In the genomic region with DNA sequence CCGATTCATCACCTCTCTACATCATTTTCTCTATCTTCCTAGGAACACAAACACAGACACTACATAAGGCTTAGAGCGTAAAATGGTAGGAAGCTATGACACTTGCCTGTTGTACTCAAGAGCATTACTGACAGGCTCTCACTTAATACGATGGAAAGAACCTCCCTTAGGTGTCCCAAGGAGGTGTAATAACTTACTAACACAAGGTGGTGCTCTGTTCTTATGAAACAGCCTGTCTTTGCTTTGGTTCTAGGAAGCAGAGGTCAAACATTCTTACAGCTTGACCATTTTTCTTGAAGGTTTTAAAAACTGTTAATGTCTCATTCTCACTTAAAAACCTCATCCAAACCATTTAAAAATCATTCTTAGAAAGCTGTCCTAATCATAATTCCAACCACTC, we compare ENCODE assay signal across 8 cellular contexts.
DNase-seq lines count a peak whose midpoint lies in the region; ATAC-seq, FAIRE-seq and TF ChIP-seq lines count a peak whose summit lies in the region.

No MANE protein-coding gene starts in this region.

- H3K4me1 Mint-ChIP-seq in activated naive CD4-positive, alpha-beta T cell treated with anti-CD3 and anti-CD28 coated beads, Interleukin-2, amount 10 ng/mL, durations not matched to agents 7 days and 5 days: no peaks in the 10 kb centered on the region

- CTCF ChIA-PET in activated naive CD4-positive, alpha-beta T cell treated with anti-CD3 and anti-CD28 coated beads, Interleukin-2, amount 10 ng/mL, durations not matched to agents 7 days and 5 days (lab: Charles Lee): no interaction called here

- peak; percentile 70 for FAIRE-seq in HTR-8/SVneo (lab: Jason Lieb, UNC)
- FAIRE-seq in small intestine (lab: Jason Lieb, UNC): no peak

- no peaks in the 10 kb centered on the region for H3K27me3 ChIP-seq in cardiac muscle cell
- H3K27me3 ChIP-seq in small intestine (ENCODE audit: control insufficient read depth in 2 of 2, insufficient read depth in 2 of 2, low read length in 2 of 2): no peaks in the 10 kb centered on the region

- peak; percentile 29 for DNase-seq in GM04504 (ENCODE audit: low read depth)
- DNase-seq in HTR-8/SVneo (ENCODE audit: insufficient read length, low spot score): peak; percentile 41
- peak; percentile 62 for DNase-seq in SK-N-DZ (ENCODE audit: low spot score)
- DNase-seq in cardiac muscle cell (ENCODE audit: low read depth in 1 of 2, low spot score in 1 of 2): peak; percentile 67
- peak; percentile 55 for DNase-seq in small intestine
- DNase-seq in activated naive CD4-positive, alpha-beta T cell treated with anti-CD3 and anti-CD28 coated beads, Interleukin-2, amount 10 ng/mL, durations not matched to agents 7 days and 5 days: no peak
- no peak for DNase-seq in ureter (ENCODE audit: low spot score)

- H3K9me3 ChIP-seq in cardiac muscle cell (ENCODE audit: low read depth): no peaks in the 10 kb centered on the region
- no peaks in the 10 kb centered on the region for H3K9me3 ChIP-seq in small intestine (ENCODE audit: control insufficient read depth, low read depth)

- H3K4me3 Mint-ChIP-seq in activated naive CD4-positive, alpha-beta T cell treated with anti-CD3 and anti-CD28 coated beads, Interleukin-2, amount 10 ng/mL, durations not matched to agents 7 days and 5 days: no peak overlapping the region

- no peak overlapping the region for H3K27ac Mint-ChIP-seq in activated naive CD4-positive, alpha-beta T cell treated with anti-CD3 and anti-CD28 coated beads, Interleukin-2, amount 10 ng/mL, durations not matched to agents 7 days and 5 days

- H3K27me3 Mint-ChIP-seq in activated naive CD4-positive, alpha-beta T cell treated with anti-CD3 and anti-CD28 coated beads, Interleukin-2, amount 10 ng/mL, durations not matched to agents 7 days and 5 days: no peaks in the 10 kb centered on the region

- H3K36me3 ChIP-seq in cardiac muscle cell (no peaks in the 10 kb centered on the region), small intestine (ENCODE audit: control insufficient read depth in 2 of 2, insufficient read depth in 2 of 2, low read length in 2 of 2) (no peaks in the 10 kb centered on the region)

- H3K27ac ChIP-seq in cardiac muscle cell (no peak overlapping the region), small intestine (ENCODE audit: low read depth in 1 of 2, low read length in 1 of 2) (no peak overlapping the region)

- ATAC-seq in GM21576 (IDR thresholded peaks at IDR 0.05; ENCODE audit: unreplicated experiment): peak; percentile 81

- 44 to 58% (median 47%) methylated on average over 3 of the region's 3 CpGs for WGBS in small intestine, 3 donors

- H3K4me1 ChIP-seq in cardiac muscle cell (ENCODE audit: low read depth): no peaks in the 10 kb centered on the region
- no peaks in the 10 kb centered on the region for H3K4me1 ChIP-seq in small intestine (ENCODE audit: control insufficient read depth in 2 of 2, insufficient read depth in 1 of 2, low read depth in 1 of 2, low read length in 1 of 2)

- no peak overlapping the region for H3K4me3 ChIP-seq in cardiac muscle cell
- no peak overlapping the region for H3K4me3 ChIP-seq in small intestine (ENCODE audit: low read depth in 1 of 2, low read length in 2 of 2)

- no peaks in the 10 kb centered on the region for H3K36me3 Mint-ChIP-seq in activated naive CD4-positive, alpha-beta T cell treated with anti-CD3 and anti-CD28 coated beads, Interleukin-2, amount 10 ng/mL, durations not matched to agents 7 days and 5 days

- no peaks in the 10 kb centered on the region for H3K9me3 Mint-ChIP-seq in activated naive CD4-positive, alpha-beta T cell treated with anti-CD3 and anti-CD28 coated beads, Interleukin-2, amount 10 ng/mL, durations not matched to agents 7 days and 5 days

- peak; percentile 45 for TF ChIP-seq CTCF in cardiac muscle cell (IDR thresholded peaks at IDR 0.05; ENCODE audit: low read depth, low read length)

Comparison
In these comparisons a context has a peak if more than half of its experiments do, and no peak if none do; other contexts are left out.
1. DNase-seq: peak in GM04504 (single experiment), HTR-8/SVneo (single experiment), SK-N-DZ (single experiment), cardiac muscle cell (2 of 2) and small intestine (single experiment); none in activated naive CD4-positive, alpha-beta T cell treated with anti-CD3 and anti-CD28 coated beads, Interleukin-2, amount 10 ng/mL, durations not matched to agents 7 days and 5 days (single experiment) and ureter (single experiment).